ENCODE assay signal across 24 cellular contexts in the genomic region with DNA sequence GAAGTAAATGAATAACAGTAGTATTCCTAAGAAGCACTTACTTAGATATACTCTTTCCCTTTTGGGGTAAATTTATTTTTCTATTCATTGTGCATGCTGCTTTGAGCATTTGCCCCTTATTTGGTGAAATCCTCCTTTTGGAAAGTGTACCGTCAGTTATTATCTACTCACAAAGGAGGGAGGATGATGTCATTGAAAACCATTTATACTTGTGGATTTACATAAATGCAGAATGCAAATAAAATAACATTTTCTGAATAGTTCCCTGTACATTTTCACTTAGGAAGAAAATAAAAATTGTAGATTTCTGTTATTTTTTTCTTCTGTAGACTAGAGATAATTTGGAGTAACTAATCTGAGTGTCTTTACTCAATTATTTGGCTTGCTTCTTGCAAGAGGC. TPM values are rescaled to one million over a fixed set of nuclear protein-coding genes. Genes with fewer than 3 reads are reported as not detected.
A peak's percentile ranks its signal among the peaks of the same experiment; 100 is the strongest.
DNase-seq lines count a peak whose midpoint lies in the region; ATAC-seq, FAIRE-seq and TF ChIP-seq lines count a peak whose summit lies in the region.
"Had no signal": no experiment of that assay in that cellular context is flagged by ENCODE, and none has a peak within 500 bp of the region (broad histone marks: within the 10 kb centered on the region; RNA-seq: fewer than 3 reads in every experiment).

No MANE protein-coding gene starts in this region.

- H3K27me3 Mint-ChIP-seq in activated CD4-positive, alpha-beta T cell treated with anti-CD3 and anti-CD28 coated beads, Interleukin-2, amount 10 ng/mL, durations not matched to agents 7 days and 5 days = peaks cover 26% of the 10 kb centered on the region
- H3K27me3 Mint-ChIP-seq in Calu3 (ENCODE audit: unreplicated experiment) = peaks cover 29% of the 10 kb centered on the region

- H3K9ac ChIP-seq in HepG2 (ENCODE audit: insufficient read depth, low read depth, low read length) = no peak overlapping the region
- H3K9ac ChIP-seq: BLaER1, GM23248 had no signal

- H3K27ac ChIP-seq in HepG2 (ENCODE audit: extremely low read length, insufficient read depth, low read length) = no peak overlapping the region
- no peak overlapping the region for H3K27ac ChIP-seq in right lobe of liver
- H3K27ac ChIP-seq in HEK293 (ENCODE audit: extremely low read depth, low read depth, low read length) = no peak overlapping the region
- H3K27ac ChIP-seq: BLaER1, C4-2B, GM23248 had no signal

- BruUV-seq in HepG2 (replicated peaks; lab: Mats Ljungman, UMichigan) = no TSS peak
- BruUV-seq in Calu3 (replicated peaks; lab: Mats Ljungman, UMichigan) = no TSS peak

- 0% methylated on average over 1 of the region's 1 CpG for WGBS in HepG2 (ENCODE audit: low lambda C conversion rate)
- 64% methylated on average over 1 of the region's 1 CpG for WGBS in right lobe of liver (ENCODE audit: insufficient coverage, low coverage, low lambda C conversion rate, missing lambda C conversion rate)

- no peaks in the 10 kb centered on the region for H3K4me1 ChIP-seq in HepG2 (ENCODE audit: insufficient read depth, low read length)
- no peaks in the 10 kb centered on the region for H3K4me1 ChIP-seq in right lobe of liver
- peaks cover 4% of the 10 kb centered on the region; the same call in 1 of the 2 replicates for H3K4me1 ChIP-seq in HEK293 (ENCODE audit: control insufficient read depth, insufficient read depth, low read length)
- H3K4me1 ChIP-seq: BLaER1, Caco-2 had no signal

- no peaks in the 10 kb centered on the region for H4K20me1 ChIP-seq in HepG2 (ENCODE audit: insufficient read depth, low read length)
- H4K20me1 ChIP-seq: BLaER1 had no signal

- H3K9me3 Mint-ChIP-seq in activated CD4-positive, alpha-beta T cell treated with anti-CD3 and anti-CD28 coated beads, Interleukin-2, amount 10 ng/mL, durations not matched to agents 7 days and 5 days = no peaks in the 10 kb centered on the region
- no peaks in the 10 kb centered on the region for H3K9me3 Mint-ChIP-seq in Calu3 (ENCODE audit: low read depth, unreplicated experiment)
- H3K9me3 Mint-ChIP-seq: CD4-positive, CD25-positive, alpha-beta regulatory T cell; CD8-positive, alpha-beta T cell; H9; HFFc6 had no signal

- TF ChIP-seq CTCF in HepG2 (CRISPR knock-in tag; IDR thresholded peaks at IDR 0.05) (no peak), right lobe of liver (IDR thresholded peaks at IDR 0.05) (no peak), HEK293 (tag by site-specific recombination; IDR thresholded peaks at IDR 0.05) (no peak), Calu3 (IDR thresholded peaks at IDR 0.05; ENCODE audit: unreplicated experiment) (no peak)

- no peaks in the 10 kb centered on the region; a peak in 1 of 5 replicates for H3K27me3 ChIP-seq in HepG2 (ENCODE audit: control insufficient read depth in 1 of 2, insufficient read depth in 2 of 2, low read length in 2 of 2)
- H3K27me3 ChIP-seq in right lobe of liver = no peaks in the 10 kb centered on the region
- H3K27me3 ChIP-seq: BLaER1 had no signal

- H3K9me3 ChIP-seq in HepG2 (ENCODE audit: low read length) = no peaks in the 10 kb centered on the region
- H3K9me3 ChIP-seq in right lobe of liver = no peaks in the 10 kb centered on the region
- H3K9me3 ChIP-seq in HEK293 (ENCODE audit: control insufficient read depth, insufficient read depth, low read depth, low read length) = no peaks in the 10 kb centered on the region
- H3K9me3 ChIP-seq: BLaER1, Caco-2 had no signal

- no peaks in the 10 kb centered on the region for H3K4me1 Mint-ChIP-seq in activated CD4-positive, alpha-beta T cell treated with anti-CD3 and anti-CD28 coated beads, Interleukin-2, amount 10 ng/mL, durations not matched to agents 7 days and 5 days
- no peaks in the 10 kb centered on the region for H3K4me1 Mint-ChIP-seq in Calu3 (ENCODE audit: low read depth, unreplicated experiment)
- H3K4me1 Mint-ChIP-seq: B cell; CD4-positive, CD25-positive, alpha-beta regulatory T cell had no signal

- no peaks in the 10 kb centered on the region for H3K36me3 ChIP-seq in HepG2 (replicated peaks in 1 of 2; ENCODE audit: control insufficient read depth in 1 of 2, insufficient read depth in 2 of 2, low read length in 2 of 2)
- H3K36me3 ChIP-seq in right lobe of liver = no peaks in the 10 kb centered on the region
- no peaks in the 10 kb centered on the region for H3K36me3 ChIP-seq in HEK293 (ENCODE audit: control insufficient read depth in 2 of 2, insufficient read depth in 1 of 2, low read length in 2 of 2)
- H3K36me3 ChIP-seq: BLaER1 had no signal

- TF ChIP-seq POLR2A in HepG2 (IDR thresholded peaks at IDR 0.05; ENCODE audit: insufficient read depth in 1 of 2, low read depth in 2 of 2, low read length in 2 of 2) (no peak), right lobe of liver (IDR thresholded peaks at IDR 0.05) (no peak)

- intact Hi-C loops in HepG2 (cut with micrococcal nuclease; ENCODE audit: unreplicated experiment) = no loop called here
- intact Hi-C loops in right lobe of liver (cut with DNase I) = no loop called here
- intact Hi-C loops in Calu3 (cut with micrococcal nuclease; ENCODE audit: unreplicated experiment) = no loop called here

- H3K36me3 Mint-ChIP-seq in activated CD4-positive, alpha-beta T cell treated with anti-CD3 and anti-CD28 coated beads, Interleukin-2, amount 10 ng/mL, durations not matched to agents 7 days and 5 days (ENCODE audit: low read depth) = no peaks in the 10 kb centered on the region
- no peaks in the 10 kb centered on the region for H3K36me3 Mint-ChIP-seq in Calu3 (ENCODE audit: insufficient read depth, unreplicated experiment)
- H3K36me3 Mint-ChIP-seq: CD4-positive, CD25-positive, alpha-beta regulatory T cell; CD8-positive, alpha-beta T cell had no signal

- no peaks in the 10 kb centered on the region for H3K79me2 ChIP-seq in HepG2 (ENCODE audit: insufficient read depth, low read length)

- no peak for FAIRE-seq in HepG2 (lab: Jason Lieb, UNC)
- FAIRE-seq: D721Med, GM12878, GM19239 had no signal

- H2AFZ ChIP-seq in HepG2 (ENCODE audit: low read length) = no peak overlapping the region
- H2AFZ ChIP-seq: GM23248 had no signal

- in situ Hi-C loops in HepG2 (cut with HindIII; ENCODE audit: extremely low pct_ligation_motif_present, low pct_unique_long_range_greater_than_20kb) = no loop called here

- ATAC-seq in HepG2 (no peak), right lobe of liver (no peak)
- ATAC-seq: CD8-positive, alpha-beta T cell; GM12878; HCT116 had no signal

- no peak overlapping the region for H3K4me3 Mint-ChIP-seq in activated CD4-positive, alpha-beta T cell treated with anti-CD3 and anti-CD28 coated beads, Interleukin-2, amount 10 ng/mL, durations not matched to agents 7 days and 5 days
- H3K4me3 Mint-ChIP-seq in Calu3 (ENCODE audit: low read depth, unreplicated experiment) = no peak overlapping the region
- H3K4me3 Mint-ChIP-seq: B cell; CD4-positive, CD25-positive, alpha-beta regulatory T cell; CD8-positive, alpha-beta T cell; H9; HFFc6 had no signal

- no peak for TF ChIP-seq RAD21 in HepG2 (CRISPR knock-in tag; IDR thresholded peaks at IDR 0.05)

- H3K4me3 ChIP-seq in HepG2 (replicated peaks in 1 of 3; ENCODE audit: insufficient read depth in 1 of 3, low read depth in 2 of 3, low read length in 3 of 3) (no peak overlapping the region), right lobe of liver (no peak overlapping the region), HEK293 (ENCODE audit: low read depth, low read length) (no peak overlapping the region)
- H3K4me3 ChIP-seq: BLaER1, GM12878, GM23248 had no signal

- H3K4me2 ChIP-seq in HepG2 (ENCODE audit: low read depth, low read length) = no peak overlapping the region
- H3K4me2 ChIP-seq: BLaER1 had no signal

- CTCF ChIA-PET in HepG2 (lab: Yijun Ruan, JAX; ENCODE audit: low intra/inter-chr PET ratio, low total read pairs) = no interaction called here
- CTCF ChIA-PET in HEK293 (lab: Yijun Ruan, JAX) = interaction anchor here (0.6 kb wide), 1 partner anchor 608 kb away, joined by 3 read pairs; no protein-coding TSS in a partner anchor
- CTCF ChIA-PET in activated CD4-positive, alpha-beta T cell treated with anti-CD3 and anti-CD28 coated beads, Interleukin-2, amount 10 ng/mL, durations not matched to agents 7 days and 5 days (lab: Charles Lee) = no interaction called here
- CTCF ChIA-PET in Calu3 (lab: Charles Lee) = no interaction called here

- no peak overlapping the region for H3K27ac Mint-ChIP-seq in activated CD4-positive, alpha-beta T cell treated with anti-CD3 and anti-CD28 coated beads, Interleukin-2, amount 10 ng/mL, durations not matched to agents 7 days and 5 days
- H3K27ac Mint-ChIP-seq in Calu3 (ENCODE audit: unreplicated experiment) = no peak overlapping the region
- H3K27ac Mint-ChIP-seq: B cell; CD4-positive, CD25-positive, alpha-beta regulatory T cell; CD8-positive, alpha-beta T cell; HFFc6 had no signal

- DNase-seq in HepG2 (ENCODE audit: low spot score) (no peak), right lobe of liver (no peak), NCI-H69 (lab: John Stamatoyannopoulos, UW) (peak; percentile 77), hypothalamus (lab: John Stamatoyannopoulos, UW) (no peak), Calu3 (no peak)
- DNase-seq in activated CD4-positive, alpha-beta T cell treated with anti-CD3 and anti-CD28 coated beads, Interleukin-2, amount 10 ng/mL, durations not matched to agents 7 days and 5 days = no peak
- DNase-seq: Caco-2; CD4-positive, CD25-positive, alpha-beta regulatory T cell; CD8-positive, alpha-beta T cell; DMS 273 treated with DMSO at 0.1 percent for 48 hours; DMS79; EL; GDM1; GM23248; HFFc6 had no signal

- POLR2A ChIA-PET in HepG2 (lab: Yijun Ruan, JAX) (no interaction called here), HEK293 (lab: Yijun Ruan, JAX) (no interaction called here)
- POLR2A ChIA-PET in activated CD4-positive, alpha-beta T cell treated with anti-CD3 and anti-CD28 coated beads, Interleukin-2, amount 10 ng/mL, durations not matched to agents 7 days and 5 days (lab: Charles Lee) = no interaction called here

- TF ChIP-seq EP300 in HepG2 (IDR thresholded peaks at IDR 0.05; ENCODE audit: low read depth in 2 of 2, low read length in 2 of 2) (no peak), HepG2 (CRISPR knock-in tag; IDR thresholded peaks at IDR 0.05; ENCODE audit: borderline replicate concordance) (no peak)

RNA-seq across cellular contexts. Expression of a gene that starts 29.5 kb away (rescaled TPM):
- 174 and 239 TPM in 2 replicates for total RNA-seq in HepG2 (2016; rRNA removed; fragmentation: Illumina TruSeq; extraction: Trizol)
- 28.9 and 37.4 TPM in 2 replicates for total RNA-seq in HepG2 (2016; cell fraction: cytosol; rRNA removed; fragmentation: Illumina TruSeq; extraction: Trizol; ENCODE audit: low read depth)
- total RNA-seq in HepG2 (2016; cell fraction: insoluble cytoplasmic fraction; rRNA removed; fragmentation: Illumina TruSeq; extraction: Trizol) = 187 and 251 TPM in 2 replicates
- 78.5 and 87.8 TPM in 2 replicates for total RNA-seq in HepG2 (2016; cell fraction: membrane; rRNA removed; fragmentation: Illumina TruSeq; extraction: Trizol)
- total RNA-seq in HepG2 (2016; cell fraction: nucleus; rRNA removed; fragmentation: Illumina TruSeq; extraction: Trizol) = 62.5 and 80.3 TPM in 2 replicates
- 24.9 and 40.7 TPM in 2 replicates for polyA plus RNA-seq in HepG2 (2011; rRNA removed)
- polyA plus RNA-seq in HepG2 (2011; cell fraction: cytosol; rRNA removed) = 11.6 and 13.5 TPM in 2 replicates
- 12.7 and 14.0 TPM in 2 replicates for polyA plus RNA-seq in HepG2 (2011; cell fraction: nucleus; rRNA removed)
- 200 and 385 TPM in 2 replicates for polyA plus RNA-seq in HepG2 (2012)
- polyA plus RNA-seq in HepG2 (2016; cell fraction: cytosol; fragmentation: Illumina TruSeq; extraction: Trizol; ENCODE audit: low read depth) = 104 and 118 TPM in 2 replicates
- 548 and 613 TPM in 2 replicates for polyA plus RNA-seq in HepG2 (2016; cell fraction: insoluble cytoplasmic fraction; fragmentation: Illumina TruSeq; extraction: Trizol; ENCODE audit: low read depth)
- polyA plus RNA-seq in HepG2 (2016; cell fraction: membrane; fragmentation: Illumina TruSeq; extraction: Trizol; ENCODE audit: low read depth) = 162 and 169 TPM in 2 replicates
- 249 and 250 TPM in 2 replicates for polyA plus RNA-seq in HepG2 (2016; cell fraction: nucleus; fragmentation: Illumina TruSeq; extraction: Trizol; ENCODE audit: insufficient read depth, low read depth)
- 4.2 and 7.8 TPM in 2 replicates for polyA minus RNA-seq in HepG2 (2011; rRNA and poly(A)+ RNA removed; ENCODE audit: low replicate concordance)
- polyA minus RNA-seq in HepG2 (2011; cell fraction: cytosol; rRNA and poly(A)+ RNA removed) = 15.6 and 17.4 TPM in 2 replicates
- polyA minus RNA-seq in HepG2 (2011; cell fraction: nucleus; rRNA and poly(A)+ RNA removed) = 61.7 and 67.0 TPM in 2 replicates
- total RNA-seq in right lobe of liver = 10 to 100 TPM; 13.7 to 36.8 (median 23.5) TPM
- total RNA-seq in activated CD4-positive, alpha-beta T cell treated with anti-CD3 and anti-CD28 coated beads, Interleukin-2, amount 10 ng/mL, durations not matched to agents 7 days and 5 days = 10 to 100 TPM; 40.3 to 45.3 TPM
- 59.8 and 71.2 TPM in 2 replicates for total RNA-seq in Calu3 (2022)
